Comparison of ENCODE assay signal across 12 cellular contexts in the genomic region with DNA sequence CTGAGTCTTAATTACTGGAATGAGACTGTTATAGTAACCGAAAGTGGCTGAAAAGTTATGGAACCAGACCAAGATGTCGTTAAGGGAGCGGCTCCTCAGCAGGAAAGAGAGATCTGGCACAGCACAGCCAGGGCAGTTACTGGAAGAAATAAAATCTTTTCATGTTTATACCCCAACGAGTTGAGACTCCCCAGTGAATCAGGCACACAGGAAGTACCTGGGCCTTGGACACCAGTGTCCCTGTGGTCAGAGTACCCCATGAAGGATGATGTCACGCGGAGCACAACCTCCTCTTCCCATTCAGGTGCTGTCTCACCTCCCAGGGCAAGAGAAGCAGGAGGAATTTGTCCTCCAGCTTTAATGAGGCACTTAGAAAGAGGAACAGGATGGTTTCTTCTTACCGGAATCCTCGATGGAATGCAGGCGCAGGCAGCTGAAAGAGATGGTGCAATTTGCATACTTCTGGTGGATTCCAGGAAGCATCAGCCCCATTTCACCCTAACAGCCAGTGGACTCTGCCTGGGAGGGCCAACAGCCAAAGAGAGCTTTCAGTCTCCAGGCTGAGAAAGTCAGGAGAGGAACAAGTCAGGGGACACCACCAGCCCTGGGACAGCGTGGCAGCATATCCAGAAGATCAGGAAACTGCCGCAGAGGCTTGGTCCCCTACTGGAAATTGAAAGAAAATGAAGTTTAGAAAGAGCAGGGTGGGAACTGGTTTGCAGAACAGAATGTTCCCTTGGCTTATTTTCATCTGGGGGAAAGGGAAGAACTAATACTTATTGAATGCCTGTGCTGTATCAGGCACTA. TPM values are rescaled to one million over a fixed set of nuclear protein-coding genes. Genes with fewer than 3 reads are reported as not detected.
DNase-seq lines count a peak whose midpoint lies in the region; ATAC-seq, FAIRE-seq and TF ChIP-seq lines count a peak whose summit lies in the region.
"Had no signal": no experiment of that assay in that cellular context is flagged by ENCODE, and none has a peak within 500 bp of the region (broad histone marks: within the 10 kb centered on the region; RNA-seq: fewer than 3 reads in every experiment).

No MANE protein-coding gene starts in this region.

- no peaks in the 10 kb centered on the region for H3K4me1 Mint-ChIP-seq in activated T-cell treated with anti-CD3 and anti-CD28 coated beads, Interleukin-2, amount 50 U/mL, for 72 hours (ENCODE audit: low read depth)

- no peaks in the 10 kb centered on the region for H3K9me3 Mint-ChIP-seq in activated T-cell treated with anti-CD3 and anti-CD28 coated beads, Interleukin-2, amount 50 U/mL, for 72 hours

- H3K27me3 ChIP-seq in RWPE2 (ENCODE audit: insufficient read depth, poor library complexity, severe bottlenecking), result no peaks in the 10 kb centered on the region
- no peaks in the 10 kb centered on the region for H3K27me3 ChIP-seq in mucosa of rectum (ENCODE audit: control insufficient read depth in 2 of 2, insufficient read depth in 2 of 2, low read length in 2 of 2)

- DNase-seq in RWPE2 (ENCODE audit: low spot score) (no peak), fibroblast of peridontal ligament (ENCODE audit: extremely low read depth) (peak; percentile 87), ureter (ENCODE audit: low spot score) (peak; percentile 72), NOMO-1 treated with dmso at 0.1 percent for 144 hours (lab: John Stamatoyannopoulos, UW; ENCODE audit: unreplicated experiment) (no peak), GM19239 (ENCODE audit: insufficient read length, low spot score) (no peak)
- DNase-seq in activated T-cell treated with anti-CD3 and anti-CD28 coated beads, Interleukin-2, amount 50 U/mL, for 72 hours, result no peak
- DNase-seq: activated CD8-positive, alpha-beta memory T cell treated with anti-CD3 and anti-CD28 coated beads for 24 hours; NCI-H82 had no signal

- TF ChIP-seq CTCF in RWPE2 (IDR thresholded peaks at IDR 0.05; ENCODE audit: poor library complexity, severe bottlenecking), result no peak

- H3K27ac Mint-ChIP-seq in activated T-cell treated with anti-CD3 and anti-CD28 coated beads, Interleukin-2, amount 50 U/mL, for 72 hours, result no peak overlapping the region

- no peaks in the 10 kb centered on the region for H3K36me3 Mint-ChIP-seq in activated T-cell treated with anti-CD3 and anti-CD28 coated beads, Interleukin-2, amount 50 U/mL, for 72 hours (ENCODE audit: insufficient read depth in 2 of 2)

- H3K27ac ChIP-seq in RWPE2 (ENCODE audit: poor library complexity, severe bottlenecking) (peak overlapping the region; percentile 7), mucosa of rectum (ENCODE audit: low read depth in 2 of 2, low read length in 2 of 2) (peak overlapping the region; percentile 86 to 87)

- no peak for FAIRE-seq in GM19239 (lab: Jason Lieb, UNC)
- FAIRE-seq: frontal cortex, GM12891 had no signal

- H3K36me3 ChIP-seq in RWPE2 (ENCODE audit: low read depth) (no peaks in the 10 kb centered on the region), mucosa of rectum (ENCODE audit: control insufficient read depth in 2 of 2, insufficient read depth in 2 of 2, low read length in 2 of 2) (no peaks in the 10 kb centered on the region)

- H3K27me3 Mint-ChIP-seq in activated T-cell treated with anti-CD3 and anti-CD28 coated beads, Interleukin-2, amount 50 U/mL, for 72 hours (ENCODE audit: low read depth), result peaks cover 42% of the 10 kb centered on the region

- ATAC-seq in RWPE2 (ENCODE audit: low read depth), result peak; percentile 70
- ATAC-seq in activated T-cell treated with anti-CD3 and anti-CD28 coated beads, Interleukin-2, amount 50 U/mL, for 72 hours (replicated peaks in 1 of 2), result no peak
- ATAC-seq in GM18498 (IDR thresholded peaks at IDR 0.05; ENCODE audit: unreplicated experiment), result no peak

- peak overlapping the region; percentile 19 to 37 for H3K9ac ChIP-seq in mucosa of rectum (ENCODE audit: low read depth in 1 of 2, low read length in 2 of 2)

- H3K4me3 Mint-ChIP-seq in activated T-cell treated with anti-CD3 and anti-CD28 coated beads, Interleukin-2, amount 50 U/mL, for 72 hours, result no peak overlapping the region

- H3K4me3 ChIP-seq in RWPE2 (ENCODE audit: severe bottlenecking) (no peak overlapping the region), mucosa of rectum (ENCODE audit: low read length in 2 of 2) (peak overlapping the region; percentile 59 to 61)

- no peaks in the 10 kb centered on the region for H3K4me1 ChIP-seq in RWPE2 (ENCODE audit: insufficient read depth, poor library complexity, severe bottlenecking)
- H3K4me1 ChIP-seq in mucosa of rectum (ENCODE audit: control insufficient read depth in 2 of 2, insufficient read depth in 2 of 2, low read length in 2 of 2), result peaks cover 9 to 24% of the 10 kb centered on the region in 2 donors

- no peaks in the 10 kb centered on the region for H3K9me3 ChIP-seq in RWPE2 (ENCODE audit: severe bottlenecking)
- no peaks in the 10 kb centered on the region for H3K9me3 ChIP-seq in mucosa of rectum (ENCODE audit: control insufficient read depth in 2 of 2, low read length in 2 of 2)

RNA-seq across cellular contexts. Expression of a gene that starts 35.9 kb away (rescaled TPM):
- 47.4 TPM for total RNA-seq in ureter
- total RNA-seq in activated T-cell treated with anti-CD3 and anti-CD28 coated beads, Interleukin-2, amount 50 U/mL, for 72 hours, result 1 to 10 TPM; 3.6 to 4.6 TPM

Comparison
In these comparisons a context has a peak if more than half of its experiments do, and no peak if none do; other contexts are left out.
1. DNase-seq: peak in fibroblast of peridontal ligament (single experiment) and ureter (single experiment); none in RWPE2 (single experiment), NOMO-1 treated with dmso at 0.1 percent for 144 hours (single experiment), activated T-cell treated with anti-CD3 and anti-CD28 coated beads, Interleukin-2, amount 50 U/mL, for 72 hours (0 of 2) and GM19239 (single experiment).